Comparison of ENCODE assay signal across 22 cellular contexts in the genomic region with DNA sequence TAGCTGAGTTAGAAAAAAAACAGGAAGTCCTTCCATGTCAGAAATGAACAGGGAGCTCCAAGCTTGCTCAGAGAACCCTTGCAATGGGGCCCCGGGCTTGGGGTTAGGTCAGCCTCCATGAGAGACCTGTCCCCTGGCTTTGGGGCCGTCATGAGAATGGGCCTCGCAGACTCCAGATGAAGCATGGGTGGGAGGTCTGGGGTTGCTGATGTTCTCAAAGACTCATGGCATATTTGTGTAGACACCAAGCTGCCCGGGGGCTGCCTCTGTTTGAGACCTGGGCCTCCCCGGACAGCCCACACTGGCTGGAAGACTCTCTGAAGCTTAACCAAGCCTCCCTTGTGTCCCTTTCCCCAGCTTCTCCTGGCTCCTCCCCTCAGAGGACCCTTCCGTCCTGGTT.
"Had no signal": no experiment of that assay in that cellular context is flagged by ENCODE, and none has a peak within 500 bp of the region (broad histone marks: within the 10 kb centered on the region; RNA-seq: fewer than 3 reads in every experiment).

No MANE protein-coding gene starts in this region.

- H3K4me1 ChIP-seq: colonic mucosa, esophagus squamous epithelium, gastrocnemius medialis, heart right ventricle, lower lobe of right lung had no signal

- H3K4me1 Mint-ChIP-seq: naive B cell had no signal

- H3K36me3 Mint-ChIP-seq: mesothelial cell of epicardium had no signal

- H3K27me3 ChIP-seq: colonic mucosa, esophagus squamous epithelium, gastrocnemius medialis had no signal

- H3K27ac Mint-ChIP-seq: mesothelial cell of epicardium, naive B cell had no signal

- H3K4me3 Mint-ChIP-seq: mesothelial cell of epicardium had no signal

- H3K4me3 ChIP-seq: colonic mucosa, dorsolateral prefrontal cortex, esophagus squamous epithelium, gastrocnemius medialis, heart right ventricle, lower lobe of right lung, mucosa of descending colon had no signal

- ATAC-seq: gastrocnemius medialis, heart right ventricle, left colon, left lobe of liver, left ventricle myocardium superior, lower lobe of right lung, mucosa of descending colon had no signal

- H3K9me3 ChIP-seq: colonic mucosa, esophagus squamous epithelium, gastrocnemius medialis, lower lobe of right lung had no signal

- H3K36me3 ChIP-seq: colonic mucosa, esophagus squamous epithelium, gastrocnemius medialis, heart right ventricle, lower lobe of right lung had no signal

- DNase-seq: colonic mucosa; dermis blood vessel endothelial cell; dorsolateral prefrontal cortex; effector CD4-positive, alpha-beta T cell; effector memory CD4-positive, alpha-beta T cell; esophagus squamous epithelium; foreskin fibroblast; foreskin melanocyte; gastrocnemius medialis; glutamatergic neuron; heart right ventricle; hippocampal formation; kidney; kidney glomerular epithelial cell; left colon; left ventricle myocardium superior; lower lobe of right lung; mesenchymal stem cell; mucosa of descending colon; naive B cell had no signal

- H3K27ac ChIP-seq: colonic mucosa, dorsolateral prefrontal cortex, esophagus squamous epithelium, gastrocnemius medialis, heart right ventricle, lower lobe of right lung had no signal
